Comparison of ENCODE assay signal across 17 cellular contexts in the genomic region with DNA sequence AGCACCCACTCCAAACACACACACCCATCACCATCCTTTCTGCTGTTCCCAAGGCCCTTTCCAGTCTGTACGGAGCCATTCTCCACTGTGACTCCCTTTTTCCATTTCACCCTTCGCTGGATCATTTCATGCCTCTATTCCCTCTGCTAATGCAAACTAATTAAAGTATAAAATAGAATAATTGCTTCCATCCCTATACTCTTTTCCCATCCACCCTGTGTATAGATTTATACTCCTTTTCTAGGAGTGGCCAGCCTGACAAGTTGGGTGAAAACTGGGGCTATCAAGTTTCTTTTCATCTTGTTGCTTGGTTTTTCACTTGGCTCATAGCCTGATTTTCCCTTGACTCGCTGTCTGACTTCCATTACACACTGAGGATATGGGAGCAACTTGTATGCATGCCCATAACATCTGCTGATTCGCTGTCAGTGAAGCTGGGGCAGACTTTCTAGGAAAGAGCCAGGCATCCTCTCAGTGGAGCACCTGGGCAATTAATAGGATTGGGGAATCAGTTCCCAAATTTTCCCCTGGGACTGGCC.
DNase-seq lines count a peak whose midpoint lies in the region; ATAC-seq, FAIRE-seq and TF ChIP-seq lines count a peak whose summit lies in the region.
"Had no signal": no experiment of that assay in that cellular context is flagged by ENCODE, and none has a peak within 500 bp of the region (broad histone marks: within the 10 kb centered on the region; RNA-seq: fewer than 3 reads in every experiment).

No MANE protein-coding gene starts in this region.

- no peaks in the 10 kb centered on the region for H3K79me2 ChIP-seq in HepG2 (ENCODE audit: insufficient read depth, low read length)

- H3K4me1 Mint-ChIP-seq in natural killer cell treated with Interleukin-12 subunit alpha and Interleukin-12 subunit beta and Interleukin-15 and Interleukin-18, amount 100 ng/mL, for 72 hours (ENCODE audit: low read depth in 2 of 2) = no peaks in the 10 kb centered on the region

- H3K27ac Mint-ChIP-seq in natural killer cell treated with Interleukin-12 subunit alpha and Interleukin-12 subunit beta and Interleukin-15 and Interleukin-18, amount 100 ng/mL, for 72 hours = no peak overlapping the region
- H3K27ac Mint-ChIP-seq: activated naive CD8-positive, alpha-beta T cell treated with anti-CD3 and anti-CD28 coated beads for 36 hours; WTC11 had no signal

- H3K4me2 ChIP-seq in HepG2 (ENCODE audit: low read depth, low read length) = no peak overlapping the region

- H3K36me3 Mint-ChIP-seq in natural killer cell treated with Interleukin-12 subunit alpha and Interleukin-12 subunit beta and Interleukin-15 and Interleukin-18, amount 100 ng/mL, for 72 hours = no peaks in the 10 kb centered on the region
- H3K36me3 Mint-ChIP-seq: activated naive CD8-positive, alpha-beta T cell treated with anti-CD3 and anti-CD28 coated beads for 36 hours; WTC11 had no signal

- H3K36me3 ChIP-seq in bronchial epithelial cell (ENCODE audit: control insufficient read depth, insufficient read depth, low read length) = peaks cover 11% of the 10 kb centered on the region
- H3K36me3 ChIP-seq in HepG2 (replicated peaks in 1 of 2; ENCODE audit: control insufficient read depth in 1 of 2, insufficient read depth in 2 of 2, low read length in 2 of 2) = peaks cover 0 to 1% of the 10 kb centered on the region in 2 experiments; a peak in 1 of 5 replicates
- H3K36me3 ChIP-seq: colonic mucosa, ovary, tibial nerve had no signal

- H3K9me3 ChIP-seq in HepG2 (ENCODE audit: low read length) = no peaks in the 10 kb centered on the region
- H3K9me3 ChIP-seq: colonic mucosa, ovary, tibial nerve had no signal

- peak; percentile 39 for DNase-seq in NCI-H2196 (lab: John Stamatoyannopoulos, UW; ENCODE audit: unreplicated experiment)
- DNase-seq in NCI-H2196 treated with DMSO at 0.1 percent for 48 hours (lab: John Stamatoyannopoulos, UW; ENCODE audit: unreplicated experiment) = no peak
- DNase-seq in NCI-H2171 (lab: John Stamatoyannopoulos, UW) = peak; percentile 77
- peak; percentile 26 for DNase-seq in bronchial epithelial cell (ENCODE audit: low read depth)
- DNase-seq in stromal cell of bone marrow (ENCODE audit: low read depth) = peak; percentile 39
- no peak for DNase-seq in HepG2 (ENCODE audit: low spot score)
- no peak for DNase-seq in natural killer cell treated with Interleukin-12 subunit alpha and Interleukin-12 subunit beta and Interleukin-15 and Interleukin-18, amount 100 ng/mL, for 72 hours (ENCODE audit: low spot score)
- DNase-seq in hippocampal formation (lab: John Stamatoyannopoulos, UW) = no peak
- DNase-seq: activated CD8-positive, alpha-beta memory T cell treated with anti-CD3 and anti-CD28 coated beads, Interleukin-2, amount 50 U/mL, for 4 hours; activated naive CD8-positive, alpha-beta T cell treated with anti-CD3 and anti-CD28 coated beads for 36 hours; Calu3; colonic mucosa; mesendoderm had no signal

- H3K9ac ChIP-seq in HepG2 (ENCODE audit: insufficient read depth, low read depth, low read length) = no peak overlapping the region

- H4K20me1 ChIP-seq in HepG2 (ENCODE audit: insufficient read depth, low read length) = no peaks in the 10 kb centered on the region

- H3K9me3 Mint-ChIP-seq in natural killer cell treated with Interleukin-12 subunit alpha and Interleukin-12 subunit beta and Interleukin-15 and Interleukin-18, amount 100 ng/mL, for 72 hours = no peaks in the 10 kb centered on the region
- H3K9me3 Mint-ChIP-seq: activated naive CD8-positive, alpha-beta T cell treated with anti-CD3 and anti-CD28 coated beads for 36 hours; WTC11 had no signal

- peaks cover 22% of the 10 kb centered on the region for H3K4me1 ChIP-seq in HepG2 (ENCODE audit: insufficient read depth, low read length)
- H3K4me1 ChIP-seq: colonic mucosa had no signal

- H3K27me3 ChIP-seq in bronchial epithelial cell (ENCODE audit: control insufficient read depth, insufficient read depth, low read length) (no peaks in the 10 kb centered on the region), HepG2 (ENCODE audit: control insufficient read depth in 1 of 2, insufficient read depth in 2 of 2, low read length in 2 of 2) (no peaks in the 10 kb centered on the region)
- H3K27me3 ChIP-seq: colonic mucosa, ovary, tibial nerve had no signal

- H3K27me3 Mint-ChIP-seq in natural killer cell treated with Interleukin-12 subunit alpha and Interleukin-12 subunit beta and Interleukin-15 and Interleukin-18, amount 100 ng/mL, for 72 hours = no peaks in the 10 kb centered on the region

- POLR2A ChIA-PET in HepG2 (lab: Yijun Ruan, JAX) = no interaction called here

- CTCF ChIA-PET in HepG2 (lab: Yijun Ruan, JAX; ENCODE audit: low intra/inter-chr PET ratio, low total read pairs) = no interaction called here

- no peak for TF ChIP-seq CTCF in bronchial epithelial cell (IDR thresholded peaks at IDR 0.05; ENCODE audit: insufficient read depth, low read length, severe bottlenecking)
- TF ChIP-seq CTCF in HepG2 (CRISPR knock-in tag; IDR thresholded peaks at IDR 0.05) = no peak

- intact Hi-C loops in HepG2 (cut with micrococcal nuclease; ENCODE audit: unreplicated experiment) = no loop called here

- 72% methylated on average over 4 of the region's 4 CpGs for WGBS in HepG2 (ENCODE audit: low lambda C conversion rate)

- no peak for FAIRE-seq in bronchial epithelial cell (lab: Jason Lieb, UNC)
- no peak for FAIRE-seq in HepG2 (lab: Jason Lieb, UNC)

- no peak for ATAC-seq in HepG2
- ATAC-seq in natural killer cell treated with Interleukin-12 subunit alpha and Interleukin-12 subunit beta and Interleukin-15 and Interleukin-18, amount 100 ng/mL, for 72 hours = no peak
- ATAC-seq: esophagus mucosa, WTC11 had no signal

- no peak for TF ChIP-seq RAD21 in HepG2 (CRISPR knock-in tag; IDR thresholded peaks at IDR 0.05)

- H3K4me3 ChIP-seq in bronchial epithelial cell (ENCODE audit: low read depth, low read length) = no peak overlapping the region
- no peak overlapping the region for H3K4me3 ChIP-seq in HepG2 (replicated peaks in 1 of 3; ENCODE audit: insufficient read depth in 1 of 3, low read depth in 2 of 3, low read length in 3 of 3)
- H3K4me3 ChIP-seq: colonic mucosa, ovary, tibial nerve had no signal

- TF ChIP-seq EP300 in HepG2 (IDR thresholded peaks at IDR 0.05; ENCODE audit: low read depth in 2 of 2, low read length in 2 of 2) = no peak
- no peak for TF ChIP-seq EP300 in HepG2 (CRISPR knock-in tag; IDR thresholded peaks at IDR 0.05; ENCODE audit: borderline replicate concordance)

- no TSS peak for BruUV-seq in HepG2 (replicated peaks; lab: Mats Ljungman, UMichigan)

- H3K27ac ChIP-seq in HepG2 (ENCODE audit: extremely low read length, insufficient read depth, low read length) = no peak overlapping the region
- H3K27ac ChIP-seq: colonic mucosa, ovary, tibial nerve had no signal

- no peak overlapping the region for H3K4me3 Mint-ChIP-seq in natural killer cell treated with Interleukin-12 subunit alpha and Interleukin-12 subunit beta and Interleukin-15 and Interleukin-18, amount 100 ng/mL, for 72 hours
- H3K4me3 Mint-ChIP-seq: activated naive CD8-positive, alpha-beta T cell treated with anti-CD3 and anti-CD28 coated beads for 36 hours; WTC11 had no signal

- no peak for TF ChIP-seq POLR2A in HepG2 (IDR thresholded peaks at IDR 0.05; ENCODE audit: insufficient read depth in 1 of 2, low read depth in 2 of 2, low read length in 2 of 2)

- no peak overlapping the region for H2AFZ ChIP-seq in HepG2 (ENCODE audit: low read length)

- in situ Hi-C loops in HepG2 (cut with HindIII; ENCODE audit: extremely low pct_ligation_motif_present, low pct_unique_long_range_greater_than_20kb) = no loop called here

TF ChIP-seq in HepG2, 621 proteins besides CTCF, POLR2A, EP300 and RAD21:
- no peak for TF ChIP-seq ESRRA (CRISPR knock-in tag; IDR thresholded peaks at IDR 0.05; ENCODE audit: low read depth)
- TF ChIP-seq, protein P1, sequence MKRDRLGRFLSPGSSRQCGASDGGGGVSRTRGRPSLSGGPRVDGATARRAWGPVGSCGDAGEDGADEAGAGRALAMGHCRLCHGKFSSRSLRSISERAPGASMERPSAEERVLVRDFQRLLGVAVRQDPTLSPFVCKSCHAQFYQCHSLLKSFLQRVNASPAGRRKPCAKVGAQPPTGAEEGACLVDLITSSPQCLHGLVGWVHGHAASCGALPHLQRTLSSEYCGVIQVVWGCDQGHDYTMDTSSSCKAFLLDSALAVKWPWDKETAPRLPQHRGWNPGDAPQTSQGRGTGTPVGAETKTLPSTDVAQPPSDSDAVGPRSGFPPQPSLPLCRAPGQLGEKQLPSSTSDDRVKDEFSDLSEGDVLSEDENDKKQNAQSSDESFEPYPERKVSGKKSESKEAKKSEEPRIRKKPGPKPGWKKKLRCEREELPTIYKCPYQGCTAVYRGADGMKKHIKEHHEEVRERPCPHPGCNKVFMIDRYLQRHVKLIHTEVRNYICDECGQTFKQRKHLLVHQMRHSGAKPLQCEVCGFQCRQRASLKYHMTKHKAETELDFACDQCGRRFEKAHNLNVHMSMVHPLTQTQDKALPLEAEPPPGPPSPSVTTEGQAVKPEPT (CRISPR knock-in tag; IDR thresholded peaks at IDR 0.05; ENCODE audit: low read depth) = no peak
- no peak for TF ChIP-seq ZNF251 (CRISPR knock-in tag; IDR thresholded peaks at IDR 0.05)
- no peak for TF ChIP-seq NONO (IDR thresholded peaks at IDR 0.05)
- no peak for TF ChIP-seq NONO (CRISPR knock-in tag; conservative IDR thresholded peaks at IDR 0.05)
- TF ChIP-seq ZZZ3 (CRISPR knock-in tag; IDR thresholded peaks at IDR 0.05; ENCODE audit: borderline replicate concordance) = no peak
- TF ChIP-seq ZNF143 (CRISPR knock-in tag; IDR thresholded peaks at IDR 0.05) = no peak
- TF ChIP-seq, protein P2, sequence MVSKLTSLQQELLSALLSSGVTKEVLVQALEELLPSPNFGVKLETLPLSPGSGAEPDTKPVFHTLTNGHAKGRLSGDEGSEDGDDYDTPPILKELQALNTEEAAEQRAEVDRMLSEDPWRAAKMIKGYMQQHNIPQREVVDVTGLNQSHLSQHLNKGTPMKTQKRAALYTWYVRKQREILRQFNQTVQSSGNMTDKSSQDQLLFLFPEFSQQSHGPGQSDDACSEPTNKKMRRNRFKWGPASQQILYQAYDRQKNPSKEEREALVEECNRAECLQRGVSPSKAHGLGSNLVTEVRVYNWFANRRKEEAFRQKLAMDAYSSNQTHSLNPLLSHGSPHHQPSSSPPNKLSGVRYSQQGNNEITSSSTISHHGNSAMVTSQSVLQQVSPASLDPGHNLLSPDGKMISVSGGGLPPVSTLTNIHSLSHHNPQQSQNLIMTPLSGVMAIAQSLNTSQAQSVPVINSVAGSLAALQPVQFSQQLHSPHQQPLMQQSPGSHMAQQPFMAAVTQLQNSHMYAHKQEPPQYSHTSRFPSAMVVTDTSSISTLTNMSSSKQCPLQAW (CRISPR knock-in tag; IDR thresholded peaks at IDR 0.05) = no peak
- no peak for TF ChIP-seq XBP1 (CRISPR knock-in tag; IDR thresholded peaks at IDR 0.05)
- no peak for TF ChIP-seq ZNF562 (CRISPR knock-in tag; IDR thresholded peaks at IDR 0.05; ENCODE audit: borderline replicate concordance)

Comparison
In these comparisons a context has a peak if more than half of its experiments do, and no peak if none do; other contexts are left out.
1. DNase-seq: peak in NCI-H2196 (single experiment), NCI-H2171 (single experiment), bronchial epithelial cell (single experiment) and stromal cell of bone marrow (single experiment); none in NCI-H2196 treated with DMSO at 0.1 percent for 48 hours (single experiment), HepG2 (single experiment), natural killer cell treated with Interleukin-12 subunit alpha and Interleukin-12 subunit beta and Interleukin-15 and Interleukin-18, amount 100 ng/mL, for 72 hours (single experiment) and hippocampal formation (0 of 2).